In the genomic region with DNA sequence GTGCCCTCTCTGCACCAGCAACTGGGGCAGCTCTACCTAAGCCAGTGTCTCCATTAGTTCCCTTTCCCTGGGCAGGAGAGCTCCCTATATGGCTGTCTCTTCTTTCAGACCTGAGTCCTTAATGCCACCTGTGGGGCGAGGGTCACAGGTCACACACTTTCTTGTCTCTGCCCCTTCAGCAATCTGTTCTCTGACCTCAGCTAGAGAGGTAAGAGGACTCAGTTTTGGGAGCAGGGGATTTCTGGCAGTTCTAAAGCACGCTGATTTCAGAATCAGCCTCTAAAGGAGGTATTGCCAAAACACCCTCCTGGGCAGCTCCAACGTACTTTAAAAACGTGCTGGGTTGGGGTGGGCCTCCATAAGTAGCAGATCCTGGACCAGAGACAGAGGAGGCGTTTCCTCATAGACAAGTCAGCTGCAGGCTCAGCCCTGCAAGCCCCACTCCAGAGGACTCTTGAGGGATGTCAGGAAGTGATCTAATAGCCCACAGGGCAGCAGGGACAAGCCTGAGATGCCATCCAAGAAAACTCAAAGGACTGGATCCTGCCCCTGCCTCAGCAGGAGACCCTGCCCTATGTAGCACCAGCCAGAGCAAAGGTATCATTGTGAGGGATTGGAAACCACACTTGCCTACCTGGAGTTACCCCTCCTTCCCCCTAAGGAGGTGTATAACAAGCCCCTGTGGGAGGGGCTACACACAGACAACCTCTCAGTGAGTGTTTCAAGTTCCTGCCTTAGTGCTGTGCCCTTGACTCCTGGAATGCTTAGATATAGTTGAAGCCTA, we compare ENCODE assay signal across 8 cellular contexts. TPM values are rescaled to one million over a fixed set of nuclear protein-coding genes. Genes with fewer than 3 reads are reported as not detected.
A peak's percentile ranks its signal among the peaks of the same experiment; 100 is the strongest.
DNase-seq lines count a peak whose midpoint lies in the region; FAIRE-seq lines count a peak whose summit lies in the region.

No MANE protein-coding gene starts in this region.

- CTCF ChIA-PET in activated CD4-positive, alpha-beta memory T cell treated with anti-CD3 and anti-CD28 coated beads, Interleukin-2, amount 10 ng/mL, durations not matched to agents 7 days and 5 days (lab: Charles Lee): interaction anchor here (1.0 to 3.9 kb wide), 3 partner anchors 8 to 67 kb away, joined by 5 to 27 read pairs (median 23); a partner anchor contains a TSS

- H3K4me3 ChIP-seq in small intestine (ENCODE audit: low read depth in 1 of 2, low read length in 2 of 2): no peak overlapping the region

- 19 to 29% (median 22%) methylated on average over 5 of the region's 5 CpGs for WGBS in small intestine, 3 donors

- POLR2A ChIA-PET in activated CD4-positive, alpha-beta memory T cell treated with anti-CD3 and anti-CD28 coated beads, Interleukin-2, amount 10 ng/mL, durations not matched to agents 7 days and 5 days (lab: Charles Lee): interaction anchor here (1.0 to 7.6 kb wide), 6 partner anchors 9 to 103 kb away, joined by 3 to 54 read pairs (median 14); a partner anchor contains a TSS

- peak overlapping the region; percentile 72 for H3K27ac Mint-ChIP-seq in activated CD4-positive, alpha-beta memory T cell treated with anti-CD3 and anti-CD28 coated beads, Interleukin-2, amount 10 ng/mL, durations not matched to agents 7 days and 5 days

- peak overlapping the region; percentile 44 to 53 for H3K27ac ChIP-seq in small intestine (ENCODE audit: low read depth in 1 of 2, low read length in 1 of 2)

- no peak overlapping the region for H3K4me3 Mint-ChIP-seq in activated CD4-positive, alpha-beta memory T cell treated with anti-CD3 and anti-CD28 coated beads, Interleukin-2, amount 10 ng/mL, durations not matched to agents 7 days and 5 days

- no peaks in the 10 kb centered on the region for H3K27me3 Mint-ChIP-seq in activated CD4-positive, alpha-beta memory T cell treated with anti-CD3 and anti-CD28 coated beads, Interleukin-2, amount 10 ng/mL, durations not matched to agents 7 days and 5 days

- DNase-seq in DMS53 treated with DMSO at 0.1 percent for 48 hours (lab: John Stamatoyannopoulos, UW; ENCODE audit: unreplicated experiment) (peak; percentile 74), HS-5 (ENCODE audit: low read depth) (peak; percentile 68), foreskin melanocyte (peak; percentile 47), small intestine (no peak), OCI-M2 (lab: John Stamatoyannopoulos, UW; ENCODE audit: unreplicated experiment) (no peak), putamen (ENCODE audit: low spot score) (no peak)
- no peak for DNase-seq in activated CD4-positive, alpha-beta memory T cell treated with anti-CD3 and anti-CD28 coated beads, Interleukin-2, amount 10 ng/mL, durations not matched to agents 7 days and 5 days
- no peak for DNase-seq in activated CD8-positive, alpha-beta memory T cell treated with anti-CD3 and anti-CD28 coated beads, Interleukin-2, amount 50 U/mL, for 48 hours

- no peaks in the 10 kb centered on the region for H3K9me3 Mint-ChIP-seq in activated CD4-positive, alpha-beta memory T cell treated with anti-CD3 and anti-CD28 coated beads, Interleukin-2, amount 10 ng/mL, durations not matched to agents 7 days and 5 days

- peaks cover 88% of the 10 kb centered on the region for H3K4me1 Mint-ChIP-seq in activated CD4-positive, alpha-beta memory T cell treated with anti-CD3 and anti-CD28 coated beads, Interleukin-2, amount 10 ng/mL, durations not matched to agents 7 days and 5 days

- FAIRE-seq in small intestine (lab: Jason Lieb, UNC): no peak

- H3K36me3 Mint-ChIP-seq in activated CD4-positive, alpha-beta memory T cell treated with anti-CD3 and anti-CD28 coated beads, Interleukin-2, amount 10 ng/mL, durations not matched to agents 7 days and 5 days (ENCODE audit: low read depth): peaks cover 3% of the 10 kb centered on the region

- H3K4me1 ChIP-seq in small intestine (ENCODE audit: control insufficient read depth in 2 of 2, insufficient read depth in 1 of 2, low read depth in 1 of 2, low read length in 1 of 2): peaks cover 25 to 53% of the 10 kb centered on the region in 2 donors

- H3K9me3 ChIP-seq in small intestine (ENCODE audit: control insufficient read depth, low read depth): no peaks in the 10 kb centered on the region

- H3K27me3 ChIP-seq in small intestine (ENCODE audit: control insufficient read depth in 2 of 2, insufficient read depth in 2 of 2, low read length in 2 of 2): no peaks in the 10 kb centered on the region

- no peaks in the 10 kb centered on the region for H3K36me3 ChIP-seq in small intestine (ENCODE audit: control insufficient read depth in 2 of 2, insufficient read depth in 2 of 2, low read length in 2 of 2)

RNA-seq across cellular contexts. Expression of a gene that starts 8.6 kb away (rescaled TPM):
- 100 to 1,000 TPM; 137 to 141 TPM for total RNA-seq in activated CD4-positive, alpha-beta memory T cell treated with anti-CD3 and anti-CD28 coated beads, Interleukin-2, amount 10 ng/mL, durations not matched to agents 7 days and 5 days
- polyA plus RNA-seq in small intestine: 10 to 100 TPM; 35.1 to 58.1 (median 45.4) TPM

RNA-seq across cellular contexts. Expression of a gene that starts 19.4 kb away (rescaled TPM):
- 1 to 10 TPM; 1.5 to 2.4 TPM for total RNA-seq in activated CD4-positive, alpha-beta memory T cell treated with anti-CD3 and anti-CD28 coated beads, Interleukin-2, amount 10 ng/mL, durations not matched to agents 7 days and 5 days
- polyA plus RNA-seq in small intestine: 10 to 100 TPM; 13.4 to 16.5 (median 16.2) TPM

RNA-seq across cellular contexts. Expression of a gene that starts 55.4 kb away (rescaled TPM):
- total RNA-seq in activated CD4-positive, alpha-beta memory T cell treated with anti-CD3 and anti-CD28 coated beads, Interleukin-2, amount 10 ng/mL, durations not matched to agents 7 days and 5 days: 10 to 100 TPM; 28.9 to 31.5 TPM
- 10 to 100 TPM; 22.4 to 52.4 (median 32.7) TPM for polyA plus RNA-seq in small intestine

Comparison
In these comparisons a context has a peak if more than half of its experiments do, and no peak if none do; other contexts are left out.
1. DNase-seq: peak in DMS53 treated with DMSO at 0.1 percent for 48 hours (single experiment), HS-5 (single experiment) and foreskin melanocyte (single experiment); none in activated CD4-positive, alpha-beta memory T cell treated with anti-CD3 and anti-CD28 coated beads, Interleukin-2, amount 10 ng/mL, durations not matched to agents 7 days and 5 days (single experiment), small intestine (single experiment), OCI-M2 (single experiment), activated CD8-positive, alpha-beta memory T cell treated with anti-CD3 and anti-CD28 coated beads, Interleukin-2, amount 50 U/mL, for 48 hours (single experiment) and putamen (single experiment).